In the genomic region with DNA sequence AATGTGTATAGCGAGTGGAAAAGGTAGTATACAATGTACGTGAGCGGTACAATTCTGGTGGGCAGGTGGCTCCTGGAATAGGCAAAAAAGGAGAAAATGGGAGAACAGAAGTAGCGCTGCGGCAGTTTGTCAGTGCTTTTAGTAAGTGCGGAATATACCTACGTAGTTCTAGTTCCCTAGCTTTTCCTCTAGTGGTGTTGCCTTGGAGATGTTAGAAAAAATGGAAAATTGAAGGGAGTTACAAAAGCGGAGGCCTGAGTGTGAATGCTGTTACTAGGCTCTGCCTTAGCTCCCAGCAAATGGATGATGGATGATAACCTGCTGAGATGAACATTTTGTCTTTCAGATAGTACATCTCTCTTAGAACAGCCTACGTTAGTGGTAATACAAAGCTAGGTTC, we compare ENCODE assay signal across 1 cellular context.
TF ChIP-seq lines count a peak whose summit lies in the region.

No MANE protein-coding gene starts in this region.

TF ChIP-seq in WTC11, 78 proteins besides CTCF, POLR2A, EP300 and RAD21 (continued from another document):
- no peak for TF ChIP-seq ZMAT4 (CRISPR knock-in tag; IDR thresholded peaks at IDR 0.05)
- no peak for TF ChIP-seq HMGXB4 (CRISPR knock-in tag; IDR thresholded peaks at IDR 0.05)
- TF ChIP-seq, protein P1, sequence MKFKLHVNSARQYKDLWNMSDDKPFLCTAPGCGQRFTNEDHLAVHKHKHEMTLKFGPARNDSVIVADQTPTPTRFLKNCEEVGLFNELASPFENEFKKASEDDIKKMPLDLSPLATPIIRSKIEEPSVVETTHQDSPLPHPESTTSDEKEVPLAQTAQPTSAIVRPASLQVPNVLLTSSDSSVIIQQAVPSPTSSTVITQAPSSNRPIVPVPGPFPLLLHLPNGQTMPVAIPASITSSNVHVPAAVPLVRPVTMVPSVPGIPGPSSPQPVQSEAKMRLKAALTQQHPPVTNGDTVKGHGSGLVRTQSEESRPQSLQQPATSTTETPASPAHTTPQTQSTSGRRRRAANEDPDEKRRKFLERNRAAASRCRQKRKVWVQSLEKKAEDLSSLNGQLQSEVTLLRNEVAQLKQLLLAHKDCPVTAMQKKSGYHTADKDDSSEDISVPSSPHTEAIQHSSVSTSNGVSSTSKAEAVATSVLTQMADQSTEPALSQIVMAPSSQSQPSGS (CRISPR knock-in tag; IDR thresholded peaks at IDR 0.05; ENCODE audit: borderline replicate concordance, low read depth): no peak
- TF ChIP-seq ZNF317 (CRISPR knock-in tag; IDR thresholded peaks at IDR 0.05; ENCODE audit: borderline replicate concordance, low read depth): no peak
TF ChIP-seq in WTC11: peak in this region for 0.
